ENCODE assay signal across 24 cellular contexts in the genomic region with DNA sequence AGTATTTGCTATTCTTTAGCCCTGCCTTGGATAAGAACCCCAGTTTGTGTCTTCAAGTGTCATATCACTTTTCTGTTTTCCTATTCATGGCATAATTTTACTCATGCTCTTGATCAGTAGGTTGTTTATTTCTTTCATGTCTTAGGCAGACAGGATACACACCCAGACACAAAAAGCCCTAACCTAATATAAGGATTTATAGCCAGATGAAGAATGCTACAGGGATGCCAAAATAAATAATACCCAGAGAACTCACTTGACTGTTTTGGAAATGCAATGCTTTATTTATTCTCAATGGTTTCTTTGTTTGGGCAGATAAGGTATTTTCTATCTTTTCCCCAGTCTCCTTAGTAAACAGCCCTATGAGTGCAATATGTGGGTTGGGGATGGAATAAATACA.
"Had no signal": no experiment of that assay in that cellular context is flagged by ENCODE, and none has a peak within 500 bp of the region (broad histone marks: within the 10 kb centered on the region; RNA-seq: fewer than 3 reads in every experiment).

No MANE protein-coding gene starts in this region.

- ATAC-seq: activated CD4-positive, CD25-positive, alpha-beta regulatory T cell treated with anti-CD3 and anti-CD28 coated beads, Interleukin-2, amount 50 U/mL, for 24 hours; activated CD8-positive, alpha-beta T cell treated with anti-CD3 and anti-CD28 coated beads for 36 hours; activated T-cell treated with anti-CD3 and anti-CD28 coated beads, Interleukin-2, amount 50 U/mL, for 72 hours had no signal

- H3K4me3 ChIP-seq: adrenal gland, breast epithelium had no signal

- H3K36me3 ChIP-seq: adrenal gland, breast epithelium had no signal

- DNase-seq: activated CD4-positive, alpha-beta T cell treated with anti-CD3 and anti-CD28 coated beads for 4 hours; activated CD8-positive, alpha-beta memory T cell treated with anti-CD3 and anti-CD28 coated beads, Interleukin-2, amount 50 U/mL, for 4 hours; activated CD8-positive, alpha-beta T cell treated with anti-CD3 and anti-CD28 coated beads for 36 hours; activated naive CD4-positive, alpha-beta T cell treated with anti-CD3 and anti-CD28 coated beads, Interleukin-2, amount 50 U/mL, for 16 hours; activated naive CD8-positive, alpha-beta T cell treated with anti-CD3 and anti-CD28 coated beads, Interleukin-2, amount 10 ng/mL, durations not matched to agents 7 days and 5 days; activated T-cell treated with anti-CD3 and anti-CD28 coated beads, Interleukin-2, amount 50 U/mL, for 72 hours; adrenal gland; anterior cingulate cortex; caudate nucleus; Kasumi-1; KBM-7; MV-4-11; NCI-H1092 treated with DMSO at 0.1 percent for 48 hours; NCI-H1436 treated with DMSO at 0.1 percent for 48 hours; NCI-H187; NCI-H2081; NCI-H345; NCI-H510A; NCI-H526 treated with DMSO at 0.1 percent for 48 hours; NCI-H82; SIG-M5; T-helper 1 cell had no signal

- H3K27ac ChIP-seq: adrenal gland, breast epithelium had no signal

- H3K27ac Mint-ChIP-seq: activated CD8-positive, alpha-beta T cell treated with anti-CD3 and anti-CD28 coated beads for 36 hours; activated naive CD8-positive, alpha-beta T cell treated with anti-CD3 and anti-CD28 coated beads, Interleukin-2, amount 10 ng/mL, durations not matched to agents 7 days and 5 days; activated T-cell treated with anti-CD3 and anti-CD28 coated beads, Interleukin-2, amount 50 U/mL, for 72 hours had no signal

- H3K4me3 Mint-ChIP-seq: activated CD8-positive, alpha-beta T cell treated with anti-CD3 and anti-CD28 coated beads for 36 hours; activated naive CD8-positive, alpha-beta T cell treated with anti-CD3 and anti-CD28 coated beads, Interleukin-2, amount 10 ng/mL, durations not matched to agents 7 days and 5 days; activated T-cell treated with anti-CD3 and anti-CD28 coated beads, Interleukin-2, amount 50 U/mL, for 72 hours had no signal

- H3K4me1 Mint-ChIP-seq: activated naive CD8-positive, alpha-beta T cell treated with anti-CD3 and anti-CD28 coated beads, Interleukin-2, amount 10 ng/mL, durations not matched to agents 7 days and 5 days had no signal

- H3K27me3 ChIP-seq: adrenal gland, breast epithelium had no signal

- H3K36me3 Mint-ChIP-seq: activated naive CD8-positive, alpha-beta T cell treated with anti-CD3 and anti-CD28 coated beads, Interleukin-2, amount 10 ng/mL, durations not matched to agents 7 days and 5 days had no signal

- H3K4me1 ChIP-seq: adrenal gland, breast epithelium had no signal

- H3K27me3 Mint-ChIP-seq: activated CD8-positive, alpha-beta T cell treated with anti-CD3 and anti-CD28 coated beads for 36 hours; activated naive CD8-positive, alpha-beta T cell treated with anti-CD3 and anti-CD28 coated beads, Interleukin-2, amount 10 ng/mL, durations not matched to agents 7 days and 5 days had no signal

- H3K9me3 ChIP-seq: adrenal gland, breast epithelium had no signal
